ENCODE assay signal across 8 cellular contexts in genomic region chr16:70026165-70026854, GRCh38.
DNase-seq lines count a peak whose midpoint lies in the region; ATAC-seq and TF ChIP-seq lines count a peak whose summit lies in the region.
"Not testable (repeated sequence)": the region's sequence is repeated elsewhere in the genome, so short reads cannot be mapped to it uniquely, and the experiment has no call there.

No MANE protein-coding gene starts in this region.

- not testable (repeated sequence) for H3K27me3 Mint-ChIP-seq in CD4-positive, alpha-beta memory T cell; WTC11 (ENCODE audit: low read depth); chondrocyte (ENCODE audit: low read depth); osteocyte (ENCODE audit: unreplicated experiment); stimulated activated naive CD8-positive, alpha-beta T cell treated with anti-CD3 and anti-CD28 coated beads, Interleukin-15, amount 100 ng/mL, for 72 hours

- not testable (repeated sequence) for ATAC-seq in WTC11
- peak; percentile 37 to 82 (median 52) for ATAC-seq in heart left ventricle
- ATAC-seq in stimulated activated naive CD8-positive, alpha-beta T cell treated with anti-CD3 and anti-CD28 coated beads, Interleukin-15, amount 100 ng/mL, for 72 hours: peak; percentile 97

- H3K4me3 ChIP-seq in CD4-positive, alpha-beta memory T cell (ENCODE audit: low read length in 2 of 2); Jurkat, Clone E6-1 (ENCODE audit: low read length); heart left ventricle: not testable (repeated sequence)

- WGBS in heart left ventricle, 4 donors: 60 to 68% (median 65%) methylated on average over 8 of the region's 8 CpGs

- peaks cover 14% of the 10 kb centered on the region for H3K4me1 ChIP-seq in CD4-positive, alpha-beta memory T cell (ENCODE audit: insufficient read depth, low read length)
- peaks cover 0 to 11% (median 0%) of the 10 kb centered on the region in 12 donors for H3K4me1 ChIP-seq in heart left ventricle

- H3K4me1 Mint-ChIP-seq in CD4-positive, alpha-beta memory T cell: peaks cover 7 to 19% (median 13%) of the 10 kb centered on the region in 4 donors
- not testable (repeated sequence) for H3K4me1 Mint-ChIP-seq in WTC11
- peaks cover 18% of the 10 kb centered on the region for H3K4me1 Mint-ChIP-seq in chondrocyte (ENCODE audit: low read depth)
- H3K4me1 Mint-ChIP-seq in osteocyte (ENCODE audit: unreplicated experiment): peaks cover 14% of the 10 kb centered on the region
- peaks cover 13% of the 10 kb centered on the region for H3K4me1 Mint-ChIP-seq in stimulated activated naive CD8-positive, alpha-beta T cell treated with anti-CD3 and anti-CD28 coated beads, Interleukin-15, amount 100 ng/mL, for 72 hours

- not testable (repeated sequence) for H3K36me3 ChIP-seq in CD4-positive, alpha-beta memory T cell (ENCODE audit: insufficient read depth, low read length)
- peaks cover 0 to 67% (median 38%) of the 10 kb centered on the region in 9 donors for H3K36me3 ChIP-seq in heart left ventricle

- peaks cover 14 to 31% of the 10 kb centered on the region in 2 donors for H3K36me3 Mint-ChIP-seq in CD4-positive, alpha-beta memory T cell
- H3K36me3 Mint-ChIP-seq in WTC11 (peaks cover 28% of the 10 kb centered on the region), chondrocyte (ENCODE audit: low read depth) (peaks cover 27% of the 10 kb centered on the region), osteocyte (ENCODE audit: unreplicated experiment) (peaks cover 33% of the 10 kb centered on the region)

- peak overlapping the region; percentile 48 to 78 (median 63) for H3K4me3 Mint-ChIP-seq in CD4-positive, alpha-beta memory T cell
- not testable (repeated sequence) for H3K4me3 Mint-ChIP-seq in WTC11; chondrocyte (ENCODE audit: unreplicated experiment); osteocyte (ENCODE audit: unreplicated experiment)
- peak overlapping the region; percentile 22 to 31 for H3K4me3 Mint-ChIP-seq in stimulated activated naive CD8-positive, alpha-beta T cell treated with anti-CD3 and anti-CD28 coated beads, Interleukin-15, amount 100 ng/mL, for 72 hours

- peak; percentile 72 to 83 (median 78) for DNase-seq in CD4-positive, alpha-beta memory T cell
- DNase-seq in Jurkat, Clone E6-1 (ENCODE audit: low read depth, low spot score): peak; percentile 85
- not testable (repeated sequence) for DNase-seq in WTC11 (ENCODE audit: low spot score); chondrocyte (ENCODE audit: low spot score); heart left ventricle; osteocyte (ENCODE audit: extremely low spot score, unreplicated experiment)
- peak; percentile 4 to 6 for DNase-seq in activated T-helper 1 cell treated with anti-CD3 and anti-CD28 coated beads, Interleukin-2, amount 50 U/mL, for 16 hours (ENCODE audit: low read depth in 1 of 2, low spot score in 1 of 2)
- peak; percentile 13 to 19 for DNase-seq in stimulated activated naive CD8-positive, alpha-beta T cell treated with anti-CD3 and anti-CD28 coated beads, Interleukin-15, amount 100 ng/mL, for 72 hours

- intact Hi-C loops in CD4-positive, alpha-beta memory T cell (cut with micrococcal nuclease); heart left ventricle (cut with DNase I): not testable (repeated sequence)

- CTCF ChIA-PET in CD4-positive, alpha-beta memory T cell (lab: Charles Lee; ENCODE audit: partially characterized antibody); WTC11 (lab: Charles Lee): not testable (repeated sequence)

- not testable (repeated sequence) for TF ChIP-seq POLR2A in heart left ventricle (IDR thresholded peaks at IDR 0.05)

- POLR2A ChIA-PET in CD4-positive, alpha-beta memory T cell (lab: Charles Lee; ENCODE audit: partially characterized antibody): interaction anchor here (1.7 kb wide), 1 partner anchor 39 kb away, joined by 5 read pairs; no protein-coding TSS in a partner anchor
- POLR2A ChIA-PET in WTC11 (lab: Charles Lee): interaction anchor here (0.7 kb wide), 1 partner anchor 609 kb away, joined by 5 read pairs; no protein-coding TSS in a partner anchor

- H3K27ac ChIP-seq in CD4-positive, alpha-beta memory T cell (ENCODE audit: low read depth, low read length): peak overlapping the region; percentile 35
- H3K27ac ChIP-seq in heart left ventricle: peak overlapping the region in 4 of 12 donors; percentile 0 to 60 (median 41)

- not testable (repeated sequence) for TF ChIP-seq CTCF in WTC11 (IDR thresholded peaks at IDR 0.05); chondrocyte (IDR thresholded peaks at IDR 0.05); heart left ventricle (IDR thresholded peaks at IDR 0.05); osteocyte (IDR thresholded peaks at IDR 0.05)

- H3K27ac Mint-ChIP-seq in CD4-positive, alpha-beta memory T cell: peak overlapping the region; percentile 84 to 98 (median 96)
- H3K27ac Mint-ChIP-seq in WTC11 (peak overlapping the region; percentile 60; the same call in 1 of the 2 replicates), chondrocyte (ENCODE audit: unreplicated experiment) (peak overlapping the region; percentile 83), osteocyte (ENCODE audit: unreplicated experiment) (peak overlapping the region; percentile 86)
- peak overlapping the region; percentile 40 to 74 for H3K27ac Mint-ChIP-seq in stimulated activated naive CD8-positive, alpha-beta T cell treated with anti-CD3 and anti-CD28 coated beads, Interleukin-15, amount 100 ng/mL, for 72 hours

- not testable (repeated sequence) for H3K9me3 Mint-ChIP-seq in CD4-positive, alpha-beta memory T cell; WTC11; chondrocyte (ENCODE audit: low read depth); osteocyte (ENCODE audit: unreplicated experiment); stimulated activated naive CD8-positive, alpha-beta T cell treated with anti-CD3 and anti-CD28 coated beads, Interleukin-15, amount 100 ng/mL, for 72 hours

- H3K27me3 ChIP-seq in CD4-positive, alpha-beta memory T cell (ENCODE audit: insufficient read depth, low read length); heart left ventricle: not testable (repeated sequence)

- H3K9me3 ChIP-seq in CD4-positive, alpha-beta memory T cell (ENCODE audit: control insufficient read depth in 1 of 2, low read length in 2 of 2); heart left ventricle: not testable (repeated sequence)
